In the genomic region with DNA sequence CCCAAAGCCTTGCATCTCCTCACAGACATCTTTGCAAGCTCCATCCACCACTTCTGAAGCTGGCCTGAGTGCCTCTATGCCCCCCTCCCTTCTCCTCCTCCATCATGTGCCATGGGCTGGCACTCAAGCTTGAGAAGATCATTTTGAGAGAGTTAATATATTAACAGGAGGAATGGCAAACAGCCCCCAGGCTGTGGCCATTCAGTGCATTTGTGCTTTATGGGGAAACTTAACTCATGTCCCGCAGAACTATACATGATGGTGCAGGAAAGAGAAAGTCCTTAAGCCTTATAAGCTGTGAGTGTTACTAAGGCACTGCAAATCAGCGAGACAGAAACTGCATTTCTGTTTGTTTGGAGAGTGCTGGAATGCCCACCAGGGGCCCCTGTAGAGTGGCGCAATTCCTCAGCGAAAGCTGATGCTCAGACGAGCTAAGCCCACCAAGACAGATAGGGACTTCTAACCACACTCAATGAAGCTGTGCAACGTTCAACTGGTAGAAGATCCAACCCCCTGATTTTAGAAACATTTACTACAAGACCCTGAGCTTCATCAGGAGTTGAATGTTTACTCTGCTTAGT, we compare ENCODE assay signal across 1 cellular context.
TF ChIP-seq lines count a peak whose summit lies in the region.

No MANE protein-coding gene starts in this region.

TF ChIP-seq in HepG2, 621 proteins besides CTCF, POLR2A, EP300 and RAD21:
- TF ChIP-seq ZNF234 (CRISPR knock-in tag; conservative IDR thresholded peaks at IDR 0.05) (no peak), CEBPB (IDR thresholded peaks at IDR 0.05; ENCODE audit: borderline replicate concordance, low read depth, low read length) (peak; percentile 13; the same call in 1 of the 2 replicates), NCOA1 (CRISPR knock-in tag; IDR thresholded peaks at IDR 0.05) (no peak), BORCS8-MEF2B (CRISPR knock-in tag; IDR thresholded peaks at IDR 0.05) (no peak)
- TF ChIP-seq, protein P1, sequence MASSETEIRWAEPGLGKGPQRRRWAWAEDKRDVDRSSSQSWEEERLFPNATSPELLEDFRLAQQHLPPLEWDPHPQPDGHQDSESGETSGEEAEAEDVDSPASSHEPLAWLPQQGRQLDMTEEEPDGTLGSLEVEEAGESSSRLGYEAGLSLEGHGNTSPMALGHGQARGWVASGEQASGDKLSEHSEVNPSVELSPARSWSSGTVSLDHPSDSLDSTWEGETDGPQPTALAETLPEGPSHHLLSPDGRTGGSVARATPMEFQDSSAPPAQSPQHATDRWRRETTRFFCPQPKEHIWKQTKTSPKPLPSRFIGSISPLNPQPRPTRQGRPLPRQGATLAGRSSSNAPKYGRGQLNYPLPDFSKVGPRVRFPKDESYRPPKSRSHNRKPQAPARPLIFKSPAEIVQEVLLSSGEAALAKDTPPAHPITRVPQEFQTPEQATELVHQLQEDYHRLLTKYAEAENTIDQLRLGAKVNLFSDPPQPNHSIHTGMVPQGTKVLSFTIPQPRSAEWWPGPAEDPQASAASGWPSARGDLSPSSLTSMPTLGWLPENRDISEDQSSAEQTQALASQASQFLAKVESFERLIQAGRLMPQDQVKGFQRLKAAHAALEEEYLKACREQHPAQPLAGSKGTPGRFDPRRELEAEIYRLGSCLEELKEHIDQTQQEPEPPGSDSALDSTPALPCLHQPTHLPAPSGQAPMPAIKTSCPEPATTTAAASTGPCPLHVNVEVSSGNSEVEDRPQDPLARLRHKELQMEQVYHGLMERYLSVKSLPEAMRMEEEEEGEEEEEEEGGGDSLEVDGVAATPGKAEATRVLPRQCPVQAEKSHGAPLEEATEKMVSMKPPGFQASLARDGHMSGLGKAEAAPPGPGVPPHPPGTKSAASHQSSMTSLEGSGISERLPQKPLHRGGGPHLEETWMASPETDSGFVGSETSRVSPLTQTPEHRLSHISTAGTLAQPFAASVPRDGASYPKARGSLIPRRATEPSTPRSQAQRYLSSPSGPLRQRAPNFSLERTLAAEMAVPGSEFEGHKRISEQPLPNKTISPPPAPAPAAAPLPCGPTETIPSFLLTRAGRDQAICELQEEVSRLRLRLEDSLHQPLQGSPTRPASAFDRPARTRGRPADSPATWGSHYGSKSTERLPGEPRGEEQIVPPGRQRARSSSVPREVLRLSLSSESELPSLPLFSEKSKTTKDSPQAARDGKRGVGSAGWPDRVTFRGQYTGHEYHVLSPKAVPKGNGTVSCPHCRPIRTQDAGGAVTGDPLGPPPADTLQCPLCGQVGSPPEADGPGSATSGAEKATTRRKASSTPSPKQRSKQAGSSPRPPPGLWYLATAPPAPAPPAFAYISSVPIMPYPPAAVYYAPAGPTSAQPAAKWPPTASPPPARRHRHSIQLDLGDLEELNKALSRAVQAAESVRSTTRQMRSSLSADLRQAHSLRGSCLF (CRISPR knock-in tag; IDR thresholded peaks at IDR 0.05; ENCODE audit: borderline replicate concordance) = no peak
